Comparison of ENCODE assay signal across 8 cellular contexts in genomic region chr7:134195252-134195651, GRCh38.
"Had no signal": no experiment of that assay in that cellular context is flagged by ENCODE, and none has a peak within 500 bp of the region (broad histone marks: within the 10 kb centered on the region; RNA-seq: fewer than 3 reads in every experiment).

No MANE protein-coding gene starts in this region.

- FAIRE-seq: G401.6, GM12878, GM12891, GM12892, GM18507, GM19239 had no signal

- DNase-seq: GDM1, GF-D8 had no signal

- H3K4me3 ChIP-seq: GM12878 had no signal

- ATAC-seq: GM12878 had no signal
